Comparison of ENCODE assay signal across 8 cellular contexts in the genomic region with DNA sequence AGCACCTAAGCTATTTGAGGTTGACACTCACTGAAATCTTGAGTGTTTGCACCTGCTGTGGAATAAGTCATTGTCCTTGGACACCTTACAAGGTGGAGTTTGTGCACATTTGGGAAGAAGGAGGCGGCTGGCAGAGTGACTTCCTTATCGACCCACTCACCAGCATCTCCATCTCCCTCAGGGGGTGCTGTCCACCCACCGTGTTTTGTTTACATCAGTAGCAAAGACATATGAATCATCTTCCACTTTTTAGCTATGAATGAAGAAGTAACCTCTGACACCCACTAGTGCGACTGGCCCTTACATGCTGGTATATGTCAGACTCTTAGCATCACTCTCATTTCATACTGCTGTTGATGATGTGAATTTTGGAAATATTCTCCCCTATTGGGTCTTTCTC.
A peak's percentile ranks its signal among the peaks of the same experiment; 100 is the strongest.
DNase-seq lines count a peak whose midpoint lies in the region; ATAC-seq and TF ChIP-seq lines count a peak whose summit lies in the region.

No MANE protein-coding gene starts in this region.

- no peak for TF ChIP-seq POLR2A in upper lobe of left lung (IDR thresholded peaks at IDR 0.05)

- no peaks in the 10 kb centered on the region for H3K27me3 Mint-ChIP-seq in activated CD8-positive, alpha-beta T cell treated with anti-CD3 and anti-CD28 coated beads, Interleukin-2, amount 10 ng/mL, durations not matched to agents 7 days and 5 days (ENCODE audit: low read depth)

- ATAC-seq in HG03060 (IDR thresholded peaks at IDR 0.05; ENCODE audit: low read depth, unreplicated experiment) (peak; percentile 32), heart right ventricle (peak in 7 of 8 donors; percentile 28 to 70 (median 48)), upper lobe of left lung (ENCODE audit: low FRiP score in 2 of 2) (peak in 1 of 2 donors; percentile 77), HG03354 (IDR thresholded peaks at IDR 0.05; ENCODE audit: poor library complexity, severe bottlenecking, unreplicated experiment) (no peak)
- ATAC-seq in activated CD8-positive, alpha-beta T cell treated with anti-CD3 and anti-CD28 coated beads, Interleukin-2, amount 10 ng/mL, durations not matched to agents 7 days and 5 days, result peak; percentile 25

- TF ChIP-seq CTCF in GM12865 (IDR thresholded peaks at IDR 0.05; ENCODE audit: insufficient read depth, low read depth, low read length, missing control alignments), result no peak
- TF ChIP-seq CTCF in heart right ventricle (IDR thresholded peaks at IDR 0.05), result peak in 1 of 9 donors; percentile 30
- peak in 3 of 6 experiments; percentile 16 to 24 (median 20) for TF ChIP-seq CTCF in upper lobe of left lung (IDR thresholded peaks at IDR 0.05)

- DNase-seq in GM12865 (ENCODE audit: low read depth) (peak; percentile 43), heart right ventricle (no peak), upper lobe of left lung (peak in 1 of 2 donors; percentile 65), SHP77 (lab: John Stamatoyannopoulos, UW) (no peak), NCI-H2107 (lab: John Stamatoyannopoulos, UW) (no peak)
- peak; percentile 34 for DNase-seq in activated CD8-positive, alpha-beta T cell treated with anti-CD3 and anti-CD28 coated beads, Interleukin-2, amount 10 ng/mL, durations not matched to agents 7 days and 5 days

- H3K27me3 ChIP-seq in heart right ventricle (no peaks in the 10 kb centered on the region), upper lobe of left lung (no peaks in the 10 kb centered on the region)

- H3K4me1 ChIP-seq in heart right ventricle (peaks cover 0 to 26% (median 0%) of the 10 kb centered on the region in 9 donors), upper lobe of left lung (peaks cover 15 to 20% (median 16%) of the 10 kb centered on the region in 4 donors)

- peak overlapping the region in 2 of 10 donors; percentile 37 to 89 for H3K27ac ChIP-seq in heart right ventricle
- peak overlapping the region; percentile 42 to 79 (median 64) for H3K27ac ChIP-seq in upper lobe of left lung

- 68 to 69% methylated on average over 4 of the region's 4 CpGs for WGBS in heart right ventricle, 2 donors
- WGBS in upper lobe of left lung, 2 donors, result 33 to 43% methylated on average over 4 of the region's 4 CpGs

- H3K36me3 ChIP-seq in heart right ventricle (no peaks in the 10 kb centered on the region), upper lobe of left lung (no peaks in the 10 kb centered on the region)

- POLR2A ChIA-PET in activated CD8-positive, alpha-beta T cell treated with anti-CD3 and anti-CD28 coated beads, Interleukin-2, amount 10 ng/mL, durations not matched to agents 7 days and 5 days (lab: Charles Lee), result interaction anchor here (0.6 to 0.9 kb wide), 2 partner anchors 19 to 261 kb away, joined by 3 to 4 read pairs; no protein-coding TSS in a partner anchor

- H3K4me3 Mint-ChIP-seq in activated CD8-positive, alpha-beta T cell treated with anti-CD3 and anti-CD28 coated beads, Interleukin-2, amount 10 ng/mL, durations not matched to agents 7 days and 5 days, result peak overlapping the region; percentile 19

- no peaks in the 10 kb centered on the region for H3K9me3 Mint-ChIP-seq in activated CD8-positive, alpha-beta T cell treated with anti-CD3 and anti-CD28 coated beads, Interleukin-2, amount 10 ng/mL, durations not matched to agents 7 days and 5 days (ENCODE audit: insufficient read depth)

- TF ChIP-seq EP300 in upper lobe of left lung (IDR thresholded peaks at IDR 0.05), result no peak

- H3K4me3 ChIP-seq in GM12865 (ENCODE audit: low read depth, low read length) (no peak overlapping the region), heart right ventricle (no peak overlapping the region), upper lobe of left lung (no peak overlapping the region)

- CTCF ChIA-PET in activated CD8-positive, alpha-beta T cell treated with anti-CD3 and anti-CD28 coated beads, Interleukin-2, amount 10 ng/mL, durations not matched to agents 7 days and 5 days (lab: Charles Lee), result interaction anchor here (1.0 to 3.3 kb wide), 8 partner anchors 11 to 259 kb away, joined by 3 to 22 read pairs (median 4); no protein-coding TSS in a partner anchor

- H3K9me3 ChIP-seq in heart right ventricle, result no peaks in the 10 kb centered on the region
- H3K9me3 ChIP-seq in upper lobe of left lung, result no peaks in the 10 kb centered on the region

- peak overlapping the region; percentile 72 for H3K27ac Mint-ChIP-seq in activated CD8-positive, alpha-beta T cell treated with anti-CD3 and anti-CD28 coated beads, Interleukin-2, amount 10 ng/mL, durations not matched to agents 7 days and 5 days

- H3K36me3 Mint-ChIP-seq in activated CD8-positive, alpha-beta T cell treated with anti-CD3 and anti-CD28 coated beads, Interleukin-2, amount 10 ng/mL, durations not matched to agents 7 days and 5 days (ENCODE audit: low read depth), result no peaks in the 10 kb centered on the region

- peaks cover 29% of the 10 kb centered on the region for H3K4me1 Mint-ChIP-seq in activated CD8-positive, alpha-beta T cell treated with anti-CD3 and anti-CD28 coated beads, Interleukin-2, amount 10 ng/mL, durations not matched to agents 7 days and 5 days (ENCODE audit: low read depth)

- intact Hi-C loops in heart right ventricle (cut with DNase I), result no loop called here

Comparison
In these comparisons a context has a peak if more than half of its experiments do, and no peak if none do; other contexts are left out.
1. DNase-seq: peak in GM12865 (single experiment) and activated CD8-positive, alpha-beta T cell treated with anti-CD3 and anti-CD28 coated beads, Interleukin-2, amount 10 ng/mL, durations not matched to agents 7 days and 5 days (single experiment); none in heart right ventricle (0 of 2), SHP77 (0 of 2) and NCI-H2107 (single experiment).